26 cellular contexts compared by ENCODE assay signal in the genomic region with DNA sequence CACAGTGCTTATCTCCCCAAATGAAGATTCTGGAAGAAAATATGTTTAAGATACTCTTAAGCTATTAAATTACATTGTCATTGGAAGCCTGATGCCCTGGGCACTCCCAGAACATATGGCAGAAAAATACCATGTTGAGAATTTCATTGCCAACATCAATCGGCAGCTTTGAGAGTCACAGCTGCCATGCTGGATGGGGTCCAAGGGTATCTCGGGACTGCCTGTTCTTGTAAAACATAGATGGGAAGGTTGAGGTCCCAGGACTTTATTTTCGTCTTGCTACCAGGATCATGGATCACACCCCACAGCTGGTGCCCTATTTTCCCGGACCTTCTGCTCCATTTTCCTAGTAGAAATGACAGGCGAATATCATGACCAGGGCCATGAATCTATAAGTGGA.
"Had no signal": no experiment of that assay in that cellular context is flagged by ENCODE, and none has a peak within 500 bp of the region (broad histone marks: within the 10 kb centered on the region; RNA-seq: fewer than 3 reads in every experiment).

No MANE protein-coding gene starts in this region.

- H3K27ac Mint-ChIP-seq: endodermal cell; naive thymus-derived CD4-positive, alpha-beta T cell; nephron progenitor cell; stimulated activated naive B cell treated with anti-CD40 and anti-IgM and Interleukin-4, amounts not matched to agents 10 μg/mL and 1 μg/mL and 100 μg/mL, for 72 hours; stimulated activated naive CD8-positive, alpha-beta T cell treated with anti-CD3 and anti-CD28 coated beads, Interleukin-15, amount 100 ng/mL, for 72 hours had no signal

- H3K36me3 Mint-ChIP-seq: naive thymus-derived CD4-positive, alpha-beta T cell; stimulated activated naive B cell treated with anti-CD40 and anti-IgM and Interleukin-4, amounts not matched to agents 10 μg/mL and 1 μg/mL and 100 μg/mL, for 72 hours had no signal

- H3K9me3 Mint-ChIP-seq: endodermal cell; nephron progenitor cell; stimulated activated naive CD8-positive, alpha-beta T cell treated with anti-CD3 and anti-CD28 coated beads, Interleukin-15, amount 100 ng/mL, for 72 hours had no signal

- H3K4me3 Mint-ChIP-seq: endodermal cell; naive thymus-derived CD4-positive, alpha-beta T cell; nephron progenitor cell; stimulated activated naive B cell treated with anti-CD40 and anti-IgM and Interleukin-4, amounts not matched to agents 10 μg/mL and 1 μg/mL and 100 μg/mL, for 72 hours; stimulated activated naive CD8-positive, alpha-beta T cell treated with anti-CD3 and anti-CD28 coated beads, Interleukin-15, amount 100 ng/mL, for 72 hours had no signal

- H3K27ac ChIP-seq: colonic mucosa, hepatocyte, parathyroid adenoma, prostate gland, right lobe of liver, spleen, testis, tibial nerve had no signal

- H3K27me3 Mint-ChIP-seq: stimulated activated naive B cell treated with anti-CD40 and anti-IgM and Interleukin-4, amounts not matched to agents 10 μg/mL and 1 μg/mL and 100 μg/mL, for 72 hours; stimulated activated naive CD8-positive, alpha-beta T cell treated with anti-CD3 and anti-CD28 coated beads, Interleukin-15, amount 100 ng/mL, for 72 hours had no signal

- H3K9me3 ChIP-seq: colonic mucosa, prostate gland, right lobe of liver, spleen, testis had no signal

- H3K27me3 ChIP-seq: colonic mucosa, hepatocyte, right lobe of liver, spleen, testis, tibial nerve had no signal

- H3K4me1 ChIP-seq: colonic mucosa, parathyroid adenoma, prostate gland, right lobe of liver, spleen, testis, tibial nerve had no signal

- ATAC-seq: left colon; left ventricle myocardium superior; naive thymus-derived CD4-positive, alpha-beta T cell; right lobe of liver; stimulated activated naive B cell treated with anti-CD40 and anti-IgM and Interleukin-4, amounts not matched to agents 10 μg/mL and 1 μg/mL and 100 μg/mL, for 72 hours; stimulated activated naive CD8-positive, alpha-beta T cell treated with anti-CD3 and anti-CD28 coated beads, Interleukin-15, amount 100 ng/mL, for 72 hours had no signal

- H3K36me3 ChIP-seq: colonic mucosa, prostate gland, right lobe of liver, spleen, tibial nerve had no signal

- H3K4me3 ChIP-seq: colonic mucosa, hepatocyte, lung, prostate gland, right lobe of liver, spleen, testis, tibial nerve had no signal

- DNase-seq: colonic mucosa; effector CD4-positive, alpha-beta T cell; endodermal cell; erythroblast; foreskin melanocyte; head of caudate nucleus; left colon; left ventricle myocardium superior; mesenchymal stem cell; midbrain; naive thymus-derived CD4-positive, alpha-beta T cell; nephron progenitor cell; retina; right lobe of liver; spleen; stimulated activated CD4-positive, alpha-beta T cell treated with anti-CD3 and anti-CD28 coated beads, Interleukin-15, amount 100 ng/mL, for 24 hours; stimulated activated CD4-positive, alpha-beta T cell treated with anti-CD3 and anti-CD28 coated beads, Interleukin-1b, Interleukin-23, amount 100 ng/mL, for 48 hours; stimulated activated CD4-positive, alpha-beta T cell treated with anti-CD3 and anti-CD28 coated beads, Interleukin-4, amount 100 ng/mL, for 24 hours; stimulated activated naive B cell treated with anti-CD40 and anti-IgM and Interleukin-4, amounts not matched to agents 10 μg/mL and 1 μg/mL and 100 μg/mL, for 72 hours; stimulated activated naive CD8-positive, alpha-beta T cell treated with anti-CD3 and anti-CD28 coated beads, Interleukin-15, amount 100 ng/mL, for 72 hours; testis had no signal

- H3K4me1 Mint-ChIP-seq: naive thymus-derived CD4-positive, alpha-beta T cell; nephron progenitor cell; stimulated activated naive B cell treated with anti-CD40 and anti-IgM and Interleukin-4, amounts not matched to agents 10 μg/mL and 1 μg/mL and 100 μg/mL, for 72 hours; stimulated activated naive CD8-positive, alpha-beta T cell treated with anti-CD3 and anti-CD28 coated beads, Interleukin-15, amount 100 ng/mL, for 72 hours had no signal
